In genomic region chr22:21641417-21641794, GRCh38 we compare ENCODE assay signal across 8 cellular contexts. TPM values are rescaled to one million over a fixed set of nuclear protein-coding genes. Genes with fewer than 3 reads are reported as not detected.
DNase-seq lines count a peak whose midpoint lies in the region; ATAC-seq, FAIRE-seq and TF ChIP-seq lines count a peak whose summit lies in the region.

No MANE protein-coding gene starts in this region.

- intact Hi-C loops in head of caudate nucleus (cut with DNase I) = no loop called here

- peaks cover 27% of the 10 kb centered on the region for H3K4me1 Mint-ChIP-seq in activated CD4-positive, alpha-beta memory T cell treated with anti-CD3 and anti-CD28 coated beads, Interleukin-2, amount 10 ng/mL, durations not matched to agents 7 days and 5 days
- peaks cover 16% of the 10 kb centered on the region for H3K4me1 Mint-ChIP-seq in osteocyte (ENCODE audit: unreplicated experiment)

- DNase-seq in A549 (ENCODE audit: low read depth in 1 of 2, low spot score in 1 of 2) (peak; percentile 61 to 64), G401 (ENCODE audit: low spot score) (peak; percentile 69), head of caudate nucleus (peak in 26 of 42 donors; percentile 25 to 79 (median 42)), osteocyte (ENCODE audit: extremely low spot score, unreplicated experiment) (no peak), NCI-H2171 (lab: John Stamatoyannopoulos, UW) (no peak), NCI-H2171 treated with DMSO at 0.1 percent for 48 hours (lab: John Stamatoyannopoulos, UW) (no peak)
- DNase-seq in activated CD4-positive, alpha-beta memory T cell treated with anti-CD3 and anti-CD28 coated beads, Interleukin-2, amount 10 ng/mL, durations not matched to agents 7 days and 5 days = no peak

- peaks cover 6% of the 10 kb centered on the region; the same call in 1 of the 2 replicates for H3K27me3 ChIP-seq in HUES64 (ENCODE audit: insufficient read depth, low read length)

- H3K4me2 ChIP-seq in A549 = peak overlapping the region; percentile 91

- peak overlapping the region; percentile 42 for H3K27ac Mint-ChIP-seq in activated CD4-positive, alpha-beta memory T cell treated with anti-CD3 and anti-CD28 coated beads, Interleukin-2, amount 10 ng/mL, durations not matched to agents 7 days and 5 days
- H3K27ac Mint-ChIP-seq in osteocyte (ENCODE audit: unreplicated experiment) = peak overlapping the region; percentile 63

- peaks cover 15% of the 10 kb centered on the region; the same call in 1 of the 2 replicates for H3K36me3 ChIP-seq in HUES64 (ENCODE audit: insufficient read depth, low read length)

- peaks cover 10% of the 10 kb centered on the region; the same call in 2 of the 3 replicates for H3K4me1 ChIP-seq in A549
- no peaks in the 10 kb centered on the region for H3K4me1 ChIP-seq in HUES64 (ENCODE audit: insufficient read depth, low read length)

- H3K27ac ChIP-seq in A549 = peak overlapping the region; percentile 63 to 82
- no peak overlapping the region for H3K27ac ChIP-seq in HUES64 (ENCODE audit: low read depth, low read length)

- no peak for TF ChIP-seq POLR2A in A549 (IDR thresholded peaks at IDR 0.05; ENCODE audit: low read length)

- no peaks in the 10 kb centered on the region for H3K27me3 Mint-ChIP-seq in activated CD4-positive, alpha-beta memory T cell treated with anti-CD3 and anti-CD28 coated beads, Interleukin-2, amount 10 ng/mL, durations not matched to agents 7 days and 5 days
- H3K27me3 Mint-ChIP-seq in osteocyte (ENCODE audit: unreplicated experiment) = no peaks in the 10 kb centered on the region

- peaks cover 19% of the 10 kb centered on the region for H3K36me3 Mint-ChIP-seq in activated CD4-positive, alpha-beta memory T cell treated with anti-CD3 and anti-CD28 coated beads, Interleukin-2, amount 10 ng/mL, durations not matched to agents 7 days and 5 days (ENCODE audit: low read depth)
- H3K36me3 Mint-ChIP-seq in osteocyte (ENCODE audit: unreplicated experiment) = peaks cover 2% of the 10 kb centered on the region

- no peak for FAIRE-seq in A549 (lab: Jason Lieb, UNC)

- in situ Hi-C loops in G401 (cut with HindIII; ENCODE audit: low sequenced_read_pairs) = no loop called here

- WGBS in A549 (ENCODE audit: missing lambda C conversion rate) = 7% methylated on average over 8 of the region's 9 CpGs
- 10% methylated on average over 9 of the region's 9 CpGs for WGBS in HUES64

- POLR2A ChIA-PET in A549 (lab: Yijun Ruan, JAX) = interaction anchor here (2.1 to 2.3 kb wide), 2 partner anchors 12 to 16 kb away, joined by 10 to 30 read pairs; no protein-coding TSS in a partner anchor
- POLR2A ChIA-PET in activated CD4-positive, alpha-beta memory T cell treated with anti-CD3 and anti-CD28 coated beads, Interleukin-2, amount 10 ng/mL, durations not matched to agents 7 days and 5 days (lab: Charles Lee) = interaction anchor here (0.9 to 5.0 kb wide), 12 partner anchors 8 to 94 kb away, joined by 3 to 132 read pairs (median 18); partner anchors contain the start of genes CCDC116, PPIL2, UBE2L3 and YDJC

- TF ChIP-seq EP300 in A549 (IDR thresholded peaks at IDR 0.05) = no peak

- CTCF ChIA-PET in A549 (lab: Yijun Ruan, JAX) = interaction anchor here (0.7 to 6.5 kb wide), 9 partner anchors 11 to 48 kb away, joined by 3 to 133 read pairs (median 10); partner anchors contain the start of genes CCDC116 and YDJC
- CTCF ChIA-PET in activated CD4-positive, alpha-beta memory T cell treated with anti-CD3 and anti-CD28 coated beads, Interleukin-2, amount 10 ng/mL, durations not matched to agents 7 days and 5 days (lab: Charles Lee) = interaction anchor here (0.9 to 9.8 kb wide), 8 partner anchors 11 to 72 kb away, joined by 4 to 289 read pairs (median 8); partner anchors contain the start of genes CCDC116, PPIL2 and YDJC

- H3K9me3 Mint-ChIP-seq in activated CD4-positive, alpha-beta memory T cell treated with anti-CD3 and anti-CD28 coated beads, Interleukin-2, amount 10 ng/mL, durations not matched to agents 7 days and 5 days = no peaks in the 10 kb centered on the region
- H3K9me3 Mint-ChIP-seq in osteocyte (ENCODE audit: unreplicated experiment) = no peaks in the 10 kb centered on the region

- peak; percentile 48 to 55 for TF ChIP-seq RAD21 in A549 (conservative IDR thresholded peaks at IDR 0.05 in 1 of 2, IDR thresholded peaks at IDR 0.05 in 1 of 2)

- H3K4me3 Mint-ChIP-seq in activated CD4-positive, alpha-beta memory T cell treated with anti-CD3 and anti-CD28 coated beads, Interleukin-2, amount 10 ng/mL, durations not matched to agents 7 days and 5 days = peak overlapping the region; percentile 71
- peak overlapping the region; percentile 86 for H3K4me3 Mint-ChIP-seq in osteocyte (ENCODE audit: unreplicated experiment)

- TF ChIP-seq CTCF in A549 (IDR thresholded peaks at IDR 0.05) (peak; percentile 56), osteocyte (IDR thresholded peaks at IDR 0.05) (peak; percentile 51)

- peak; percentile 66 to 67 for ATAC-seq in A549

- no peaks in the 10 kb centered on the region for H3K9me3 ChIP-seq in A549
- H3K9me3 ChIP-seq in HUES64 (ENCODE audit: insufficient read depth, low read depth, low read length) = no peaks in the 10 kb centered on the region

- H3K4me3 ChIP-seq in A549 (peak overlapping the region; percentile 49), HUES64 (ENCODE audit: low read length) (peak overlapping the region; percentile 64)

- H3K9ac ChIP-seq in HUES64 (ENCODE audit: low read depth, low read length) = peak overlapping the region; percentile 78

TF ChIP-seq in A549, 52 proteins besides CTCF, POLR2A, EP300 and RAD21 (continues in another document):
- TF ChIP-seq MAX (IDR thresholded peaks at IDR 0.05) = 0 out of 2 replicates have a peak, but pooled peaks have one; percentile 12
- no peak for TF ChIP-seq FOXS1 (CRISPR knock-in tag; IDR thresholded peaks at IDR 0.05)
- no peak for TF ChIP-seq HDAC2 (IDR thresholded peaks at IDR 0.05)
- TF ChIP-seq MAFK (IDR thresholded peaks at IDR 0.05; ENCODE audit: partially characterized antibody) = no peak
- TF ChIP-seq POLR2AphosphoS2 (conservative IDR thresholded peaks at IDR 0.05; ENCODE audit: low read length) = no peak

RNA-seq across cellular contexts. Expression of gene SDF2L1, which starts 0.7 kb away (rescaled TPM):
- polyA plus RNA-seq in A549 (2011; rRNA removed) (13.7 and 17.5 TPM in 2 replicates), A549 (2017; fragmentation: RNase III; extraction: RNeasy Plus Mini Kit Qiagen cat#74134 plus additional on column Dnase treatment) (38.8 to 41.9 TPM (median 41.0 TPM) in 3 replicates)
- 99.7 and 128 TPM in 2 replicates for polyA plus RNA-seq in A549 (2012; cell fraction: cytosol; rRNA removed)
- polyA plus RNA-seq in A549 (2012; cell fraction: nucleus; rRNA removed) = 61.8 and 78.3 TPM in 2 replicates
- 9.5 and 13.4 TPM in 2 replicates for polyA minus RNA-seq in A549 (2011; rRNA and poly(A)+ RNA removed)
- 39.7 and 49.4 TPM in 2 replicates for total RNA-seq in G401 (2014; rRNA removed; shearing (Covaris generic))
- polyA plus RNA-seq in HUES64 (2013, experiment 1 of 2) = 31.3 TPM
- 27.8 TPM for polyA plus RNA-seq in HUES64 (2013, experiment 2 of 2)
- 10 to 100 TPM; 61.4 to 62.1 TPM for total RNA-seq in activated CD4-positive, alpha-beta memory T cell treated with anti-CD3 and anti-CD28 coated beads, Interleukin-2, amount 10 ng/mL, durations not matched to agents 7 days and 5 days
- total RNA-seq in osteocyte = 20.7 and 23.2 TPM in 2 replicates

RNA-seq across cellular contexts. Expression of gene CCDC116, which starts 8.8 kb away (rescaled TPM):
- polyA plus RNA-seq in A549 (2011; rRNA removed) (0.05 TPM in 1 of 2 replicates, not detected in the other), A549 (2017; fragmentation: RNase III; extraction: RNeasy Plus Mini Kit Qiagen cat#74134 plus additional on column Dnase treatment) (0.04 to 0.06 TPM in 2 of 3 replicates, not detected in the other)
- polyA plus RNA-seq in A549 (2012; cell fraction: cytosol; rRNA removed) = 0.04 and 0.10 TPM in 2 replicates
- polyA plus RNA-seq in A549 (2012; cell fraction: nucleus; rRNA removed) = 0.72 and 1.0 TPM in 2 replicates
- not detected in 2 replicates for polyA minus RNA-seq in A549 (2011; rRNA and poly(A)+ RNA removed)
- not detected in 2 replicates for total RNA-seq in G401 (2014; rRNA removed; shearing (Covaris generic))
- polyA plus RNA-seq in HUES64 (2013, experiment 1 of 2) = 0.15 TPM
- not detected for polyA plus RNA-seq in HUES64 (2013, experiment 2 of 2)
- under 1 TPM; 0.33 to 0.43 TPM for total RNA-seq in activated CD4-positive, alpha-beta memory T cell treated with anti-CD3 and anti-CD28 coated beads, Interleukin-2, amount 10 ng/mL, durations not matched to agents 7 days and 5 days
- total RNA-seq in osteocyte = 0.59 and 0.78 TPM in 2 replicates

RNA-seq across cellular contexts. Expression of gene YDJC, which starts 11.6 kb away (rescaled TPM):
- polyA plus RNA-seq in A549 (2011; rRNA removed) = 24.8 and 27.0 TPM in 2 replicates
- polyA plus RNA-seq in A549 (2012; cell fraction: cytosol; rRNA removed) = 60.0 and 90.3 TPM in 2 replicates
- 74.3 and 115 TPM in 2 replicates for polyA plus RNA-seq in A549 (2012; cell fraction: nucleus; rRNA removed)
- polyA plus RNA-seq in A549 (2017; fragmentation: RNase III; extraction: RNeasy Plus Mini Kit Qiagen cat#74134 plus additional on column Dnase treatment) = 28.3 to 29.9 TPM (median 28.3 TPM) in 3 replicates
- 10.5 and 13.7 TPM in 2 replicates for polyA minus RNA-seq in A549 (2011; rRNA and poly(A)+ RNA removed)
- 71.7 and 80.6 TPM in 2 replicates for total RNA-seq in G401 (2014; rRNA removed; shearing (Covaris generic))
- polyA plus RNA-seq in HUES64 (2013, experiment 1 of 2) = 18.9 TPM
- polyA plus RNA-seq in HUES64 (2013, experiment 2 of 2) = 16.9 TPM
- total RNA-seq in activated CD4-positive, alpha-beta memory T cell treated with anti-CD3 and anti-CD28 coated beads, Interleukin-2, amount 10 ng/mL, durations not matched to agents 7 days and 5 days = 10 to 100 TPM; 37.1 to 38.0 TPM
- 15.7 and 15.9 TPM in 2 replicates for total RNA-seq in osteocyte

RNA-seq across cellular contexts. Expression of gene PPIL2, which starts 24.4 kb away (rescaled TPM):
- polyA plus RNA-seq in A549 (2011; rRNA removed) = 38.7 and 39.0 TPM in 2 replicates
- polyA plus RNA-seq in A549 (2012; cell fraction: cytosol; rRNA removed) = 37.6 and 38.7 TPM in 2 replicates
- 118 and 125 TPM in 2 replicates for polyA plus RNA-seq in A549 (2012; cell fraction: nucleus; rRNA removed)
- 30.8 to 34.0 TPM (median 31.4 TPM) in 3 replicates for polyA plus RNA-seq in A549 (2017; fragmentation: RNase III; extraction: RNeasy Plus Mini Kit Qiagen cat#74134 plus additional on column Dnase treatment)
- polyA minus RNA-seq in A549 (2011; rRNA and poly(A)+ RNA removed) = 31.0 and 31.8 TPM in 2 replicates
- total RNA-seq in G401 (2014; rRNA removed; shearing (Covaris generic)) = 20.5 and 24.0 TPM in 2 replicates
- polyA plus RNA-seq in HUES64 (2013, experiment 1 of 2) = 32.8 TPM
- polyA plus RNA-seq in HUES64 (2013, experiment 2 of 2) = 31.8 TPM
- total RNA-seq in activated CD4-positive, alpha-beta memory T cell treated with anti-CD3 and anti-CD28 coated beads, Interleukin-2, amount 10 ng/mL, durations not matched to agents 7 days and 5 days = 10 to 100 TPM; 62.5 to 66.3 TPM
- total RNA-seq in osteocyte = 44.5 and 49.5 TPM in 2 replicates

Comparison
In these comparisons a context has a peak if more than half of its experiments do, and no peak if none do; other contexts are left out.
1. DNase-seq: peak in A549 (2 of 2), G401 (single experiment) and head of caudate nucleus (26 of 42); none in activated CD4-positive, alpha-beta memory T cell treated with anti-CD3 and anti-CD28 coated beads, Interleukin-2, amount 10 ng/mL, durations not matched to agents 7 days and 5 days (single experiment), osteocyte (single experiment), NCI-H2171 (single experiment) and NCI-H2171 treated with DMSO at 0.1 percent for 48 hours (single experiment).